ENCODE assay signal across 8 cellular contexts in genomic region chr4:148813289-148813688, GRCh38.
"Had no signal": no experiment of that assay in that cellular context is flagged by ENCODE, and none has a peak within 500 bp of the region (broad histone marks: within the 10 kb centered on the region; RNA-seq: fewer than 3 reads in every experiment).

No MANE protein-coding gene starts in this region.

- H2AFZ ChIP-seq: GM23338 had no signal

- H3K4me3 ChIP-seq: GM23338, K562 had no signal

- ATAC-seq: GM23338, K562 had no signal

- H3K4me1 Mint-ChIP-seq: GM23338 had no signal

- FAIRE-seq: H1, H54, HTR-8/SVneo, K562 had no signal

- H3K27ac Mint-ChIP-seq: GM23338, H9 had no signal

- DNase-seq: H9, HCEC 1CT, IMR-90 had no signal

- H3K4me2 ChIP-seq: GM23338 had no signal

- H3K4me3 Mint-ChIP-seq: GM23338, H9 had no signal
